ENCODE assay signal across 2 cellular contexts in the genomic region with DNA sequence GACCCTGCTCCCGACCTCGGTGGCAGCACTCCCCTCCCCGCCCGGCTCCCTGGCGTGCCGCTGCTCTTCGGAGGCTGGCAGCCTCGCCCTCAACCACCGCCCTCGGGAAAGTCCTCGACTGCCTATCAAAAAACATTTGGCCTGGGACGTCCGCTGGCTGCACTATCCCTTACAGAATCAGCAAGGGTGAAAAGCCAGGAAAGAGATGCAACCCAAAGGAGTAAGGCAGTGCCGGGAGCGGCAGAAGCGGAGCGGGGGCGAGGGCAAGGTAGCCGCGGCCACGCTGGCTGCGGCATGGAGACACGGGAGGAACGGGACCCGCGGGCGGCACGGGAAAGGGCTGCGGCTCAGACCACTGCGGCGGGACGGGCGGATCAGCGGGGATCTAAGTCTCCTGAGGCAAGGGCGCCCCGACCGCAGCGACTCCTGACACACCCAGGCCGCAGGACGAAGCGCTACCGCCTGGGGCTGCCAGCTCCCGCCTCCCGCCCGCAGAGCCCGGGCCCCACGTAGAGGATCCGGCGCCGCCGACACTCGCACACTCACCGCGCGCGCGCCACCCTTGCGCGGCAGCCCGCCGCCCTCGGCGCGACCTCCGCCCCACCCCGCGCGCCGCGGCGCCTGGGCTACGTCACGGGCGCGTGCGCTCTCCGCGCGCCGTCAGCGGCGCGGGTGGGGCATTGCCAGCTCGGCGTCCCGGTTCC.
TF ChIP-seq lines count a peak whose summit lies in the region.

A gene with protein sequence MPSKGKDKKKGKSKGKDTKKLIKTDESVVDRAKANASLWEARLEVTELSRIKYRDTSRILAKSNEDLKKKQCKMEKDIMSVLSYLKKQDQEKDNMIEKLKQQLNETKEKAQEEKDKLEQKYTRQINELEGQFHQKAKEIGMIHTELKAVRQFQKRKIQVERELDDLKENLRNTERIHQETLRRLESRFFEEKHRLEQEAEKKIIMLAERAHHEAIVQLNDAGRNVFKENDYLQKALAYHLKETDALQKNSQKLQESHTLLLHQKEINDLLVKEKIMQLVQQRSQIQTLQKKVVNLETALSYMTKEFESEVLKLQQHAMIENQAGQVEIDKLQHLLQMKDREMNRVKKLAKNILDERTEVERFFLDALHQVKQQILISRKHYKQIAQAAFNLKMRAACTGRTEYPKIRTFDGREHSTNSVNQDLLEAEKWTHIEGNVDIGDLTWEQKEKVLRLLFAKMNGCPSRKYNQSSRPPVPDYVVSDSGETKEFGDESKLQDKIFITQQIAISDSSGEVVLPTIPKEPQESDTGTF (plus strand): TSS at position 646 of the 704 bp plus-strand sequence. CDS start 130 bp downstream, outside the sequence.
A gene with protein sequence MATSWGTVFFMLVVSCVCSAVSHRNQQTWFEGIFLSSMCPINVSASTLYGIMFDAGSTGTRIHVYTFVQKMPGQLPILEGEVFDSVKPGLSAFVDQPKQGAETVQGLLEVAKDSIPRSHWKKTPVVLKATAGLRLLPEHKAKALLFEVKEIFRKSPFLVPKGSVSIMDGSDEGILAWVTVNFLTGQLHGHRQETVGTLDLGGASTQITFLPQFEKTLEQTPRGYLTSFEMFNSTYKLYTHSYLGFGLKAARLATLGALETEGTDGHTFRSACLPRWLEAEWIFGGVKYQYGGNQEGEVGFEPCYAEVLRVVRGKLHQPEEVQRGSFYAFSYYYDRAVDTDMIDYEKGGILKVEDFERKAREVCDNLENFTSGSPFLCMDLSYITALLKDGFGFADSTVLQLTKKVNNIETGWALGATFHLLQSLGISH (minus strand): TSS at position 585 of the 704 bp plus-strand sequence. CDS start 31,186 bp downstream, outside the sequence.

TF ChIP-seq in A549, 52 proteins besides CTCF, POLR2A, EP300 and RAD21 (continued from another document and continues in another):
- TF ChIP-seq, protein P1, sequence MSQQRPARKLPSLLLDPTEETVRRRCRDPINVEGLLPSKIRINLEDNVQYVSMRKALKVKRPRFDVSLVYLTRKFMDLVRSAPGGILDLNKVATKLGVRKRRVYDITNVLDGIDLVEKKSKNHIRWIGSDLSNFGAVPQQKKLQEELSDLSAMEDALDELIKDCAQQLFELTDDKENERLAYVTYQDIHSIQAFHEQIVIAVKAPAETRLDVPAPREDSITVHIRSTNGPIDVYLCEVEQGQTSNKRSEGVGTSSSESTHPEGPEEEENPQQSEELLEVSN (IDR thresholded peaks at IDR 0.05; ENCODE audit: borderline replicate concordance, low read depth) = no peak
- TF ChIP-seq BHLHE40 (IDR thresholded peaks at IDR 0.05; ENCODE audit: low read depth, low read length) (no peak), MYC (IDR thresholded peaks at IDR 0.05; ENCODE audit: borderline replicate concordance, low read length) (no peak; the same call in 1 of the 2 replicates), RCOR1 (IDR thresholded peaks at IDR 0.05; ENCODE audit: low read depth, low read length) (no peak), ZC3H11A (IDR thresholded peaks at IDR 0.05) (no peak), FOSB (CRISPR knock-in tag; IDR thresholded peaks at IDR 0.05) (no peak), CEBPB (IDR thresholded peaks at IDR 0.05) (no peak), KDM5A (IDR thresholded peaks at IDR 0.05) (no peak), FOSL2 (IDR thresholded peaks at IDR 0.05) (no peak), FOSL2 (CRISPR knock-in tag; IDR thresholded peaks at IDR 0.05) (peak; percentile 32; the same call in 1 of the 2 replicates), CBX8 (IDR thresholded peaks at IDR 0.05) (no peak), POLR2AphosphoS2 (conservative IDR thresholded peaks at IDR 0.05; ENCODE audit: low read length) (no peak), RNF2 (IDR thresholded peaks at IDR 0.05; ENCODE audit: borderline replicate concordance, low read depth) (no peak), ZFP36 (IDR thresholded peaks at IDR 0.05; ENCODE audit: borderline replicate concordance, partially characterized antibody) (no peak)
- TF ChIP-seq, protein P2, sequence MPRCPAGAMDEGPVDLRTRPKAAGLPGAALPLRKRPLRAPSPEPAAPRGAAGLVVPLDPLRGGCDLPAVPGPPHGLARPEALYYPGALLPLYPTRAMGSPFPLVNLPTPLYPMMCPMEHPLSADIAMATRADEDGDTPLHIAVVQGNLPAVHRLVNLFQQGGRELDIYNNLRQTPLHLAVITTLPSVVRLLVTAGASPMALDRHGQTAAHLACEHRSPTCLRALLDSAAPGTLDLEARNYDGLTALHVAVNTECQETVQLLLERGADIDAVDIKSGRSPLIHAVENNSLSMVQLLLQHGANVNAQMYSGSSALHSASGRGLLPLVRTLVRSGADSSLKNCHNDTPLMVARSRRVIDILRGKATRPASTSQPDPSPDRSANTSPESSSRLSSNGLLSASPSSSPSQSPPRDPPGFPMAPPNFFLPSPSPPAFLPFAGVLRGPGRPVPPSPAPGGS (IDR thresholded peaks at IDR 0.05) = peak; percentile 79; the same call in 1 of the 3 replicates
- TF ChIP-seq, protein P3, sequence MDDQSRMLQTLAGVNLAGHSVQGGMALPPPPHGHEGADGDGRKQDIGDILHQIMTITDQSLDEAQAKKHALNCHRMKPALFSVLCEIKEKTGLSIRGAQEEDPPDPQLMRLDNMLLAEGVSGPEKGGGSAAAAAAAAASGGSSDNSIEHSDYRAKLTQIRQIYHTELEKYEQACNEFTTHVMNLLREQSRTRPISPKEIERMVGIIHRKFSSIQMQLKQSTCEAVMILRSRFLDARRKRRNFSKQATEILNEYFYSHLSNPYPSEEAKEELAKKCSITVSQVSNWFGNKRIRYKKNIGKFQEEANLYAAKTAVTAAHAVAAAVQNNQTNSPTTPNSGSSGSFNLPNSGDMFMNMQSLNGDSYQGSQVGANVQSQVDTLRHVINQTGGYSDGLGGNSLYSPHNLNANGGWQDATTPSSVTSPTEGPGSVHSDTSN (IDR thresholded peaks at IDR 0.05) = no peak
- TF ChIP-seq, protein P4, sequence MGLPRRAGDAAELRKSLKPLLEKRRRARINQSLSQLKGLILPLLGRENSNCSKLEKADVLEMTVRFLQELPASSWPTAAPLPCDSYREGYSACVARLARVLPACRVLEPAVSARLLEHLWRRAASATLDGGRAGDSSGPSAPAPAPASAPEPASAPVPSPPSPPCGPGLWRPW (IDR thresholded peaks at IDR 0.05) = no peak
- TF ChIP-seq, protein P5, sequence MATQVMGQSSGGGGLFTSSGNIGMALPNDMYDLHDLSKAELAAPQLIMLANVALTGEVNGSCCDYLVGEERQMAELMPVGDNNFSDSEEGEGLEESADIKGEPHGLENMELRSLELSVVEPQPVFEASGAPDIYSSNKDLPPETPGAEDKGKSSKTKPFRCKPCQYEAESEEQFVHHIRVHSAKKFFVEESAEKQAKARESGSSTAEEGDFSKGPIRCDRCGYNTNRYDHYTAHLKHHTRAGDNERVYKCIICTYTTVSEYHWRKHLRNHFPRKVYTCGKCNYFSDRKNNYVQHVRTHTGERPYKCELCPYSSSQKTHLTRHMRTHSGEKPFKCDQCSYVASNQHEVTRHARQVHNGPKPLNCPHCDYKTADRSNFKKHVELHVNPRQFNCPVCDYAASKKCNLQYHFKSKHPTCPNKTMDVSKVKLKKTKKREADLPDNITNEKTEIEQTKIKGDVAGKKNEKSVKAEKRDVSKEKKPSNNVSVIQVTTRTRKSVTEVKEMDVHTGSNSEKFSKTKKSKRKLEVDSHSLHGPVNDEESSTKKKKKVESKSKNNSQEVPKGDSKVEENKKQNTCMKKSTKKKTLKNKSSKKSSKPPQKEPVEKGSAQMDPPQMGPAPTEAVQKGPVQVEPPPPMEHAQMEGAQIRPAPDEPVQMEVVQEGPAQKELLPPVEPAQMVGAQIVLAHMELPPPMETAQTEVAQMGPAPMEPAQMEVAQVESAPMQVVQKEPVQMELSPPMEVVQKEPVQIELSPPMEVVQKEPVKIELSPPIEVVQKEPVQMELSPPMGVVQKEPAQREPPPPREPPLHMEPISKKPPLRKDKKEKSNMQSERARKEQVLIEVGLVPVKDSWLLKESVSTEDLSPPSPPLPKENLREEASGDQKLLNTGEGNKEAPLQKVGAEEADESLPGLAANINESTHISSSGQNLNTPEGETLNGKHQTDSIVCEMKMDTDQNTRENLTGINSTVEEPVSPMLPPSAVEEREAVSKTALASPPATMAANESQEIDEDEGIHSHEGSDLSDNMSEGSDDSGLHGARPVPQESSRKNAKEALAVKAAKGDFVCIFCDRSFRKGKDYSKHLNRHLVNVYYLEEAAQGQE (IDR thresholded peaks at IDR 0.05) = no peak; the same call in 1 of the 2 replicates
- TF ChIP-seq, protein P6, sequence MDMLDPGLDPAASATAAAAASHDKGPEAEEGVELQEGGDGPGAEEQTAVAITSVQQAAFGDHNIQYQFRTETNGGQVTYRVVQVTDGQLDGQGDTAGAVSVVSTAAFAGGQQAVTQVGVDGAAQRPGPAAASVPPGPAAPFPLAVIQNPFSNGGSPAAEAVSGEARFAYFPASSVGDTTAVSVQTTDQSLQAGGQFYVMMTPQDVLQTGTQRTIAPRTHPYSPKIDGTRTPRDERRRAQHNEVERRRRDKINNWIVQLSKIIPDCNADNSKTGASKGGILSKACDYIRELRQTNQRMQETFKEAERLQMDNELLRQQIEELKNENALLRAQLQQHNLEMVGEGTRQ (IDR thresholded peaks at IDR 0.05) = no peak

TF ChIP-seq in WTC11, 78 proteins besides CTCF, POLR2A, EP300 and RAD21 (continued from another document and continues in another):
- TF ChIP-seq, protein P7, sequence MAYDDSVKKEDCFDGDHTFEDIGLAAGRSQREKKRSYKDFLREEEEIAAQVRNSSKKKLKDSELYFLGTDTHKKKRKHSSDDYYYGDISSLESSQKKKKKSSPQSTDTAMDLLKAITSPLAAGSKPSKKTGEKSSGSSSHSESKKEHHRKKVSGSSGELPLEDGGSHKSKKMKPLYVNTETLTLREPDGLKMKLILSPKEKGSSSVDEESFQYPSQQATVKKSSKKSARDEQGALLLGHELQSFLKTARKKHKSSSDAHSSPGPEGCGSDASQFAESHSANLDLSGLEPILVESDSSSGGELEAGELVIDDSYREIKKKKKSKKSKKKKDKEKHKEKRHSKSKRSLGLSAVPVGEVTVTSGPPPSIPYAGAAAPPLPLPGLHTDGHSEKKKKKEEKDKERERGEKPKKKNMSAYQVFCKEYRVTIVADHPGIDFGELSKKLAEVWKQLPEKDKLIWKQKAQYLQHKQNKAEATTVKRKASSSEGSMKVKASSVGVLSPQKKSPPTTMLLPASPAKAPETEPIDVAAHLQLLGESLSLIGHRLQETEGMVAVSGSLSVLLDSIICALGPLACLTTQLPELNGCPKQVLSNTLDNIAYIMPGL (CRISPR knock-in tag; IDR thresholded peaks at IDR 0.05) = peak; percentile 81
- peak; percentile 75; the same call in 1 of the 2 replicates for TF ChIP-seq MYBL2 (CRISPR knock-in tag; IDR thresholded peaks at IDR 0.05)
- 0 out of 2 replicates have a peak, but pooled peaks have one; percentile 11 for TF ChIP-seq ZNF317 (CRISPR knock-in tag; IDR thresholded peaks at IDR 0.05; ENCODE audit: borderline replicate concordance, low read depth)
- TF ChIP-seq, protein P8, sequence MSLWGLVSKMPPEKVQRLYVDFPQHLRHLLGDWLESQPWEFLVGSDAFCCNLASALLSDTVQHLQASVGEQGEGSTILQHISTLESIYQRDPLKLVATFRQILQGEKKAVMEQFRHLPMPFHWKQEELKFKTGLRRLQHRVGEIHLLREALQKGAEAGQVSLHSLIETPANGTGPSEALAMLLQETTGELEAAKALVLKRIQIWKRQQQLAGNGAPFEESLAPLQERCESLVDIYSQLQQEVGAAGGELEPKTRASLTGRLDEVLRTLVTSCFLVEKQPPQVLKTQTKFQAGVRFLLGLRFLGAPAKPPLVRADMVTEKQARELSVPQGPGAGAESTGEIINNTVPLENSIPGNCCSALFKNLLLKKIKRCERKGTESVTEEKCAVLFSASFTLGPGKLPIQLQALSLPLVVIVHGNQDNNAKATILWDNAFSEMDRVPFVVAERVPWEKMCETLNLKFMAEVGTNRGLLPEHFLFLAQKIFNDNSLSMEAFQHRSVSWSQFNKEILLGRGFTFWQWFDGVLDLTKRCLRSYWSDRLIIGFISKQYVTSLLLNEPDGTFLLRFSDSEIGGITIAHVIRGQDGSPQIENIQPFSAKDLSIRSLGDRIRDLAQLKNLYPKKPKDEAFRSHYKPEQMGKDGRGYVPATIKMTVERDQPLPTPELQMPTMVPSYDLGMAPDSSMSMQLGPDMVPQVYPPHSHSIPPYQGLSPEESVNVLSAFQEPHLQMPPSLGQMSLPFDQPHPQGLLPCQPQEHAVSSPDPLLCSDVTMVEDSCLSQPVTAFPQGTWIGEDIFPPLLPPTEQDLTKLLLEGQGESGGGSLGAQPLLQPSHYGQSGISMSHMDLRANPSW (CRISPR knock-in tag; conservative IDR thresholded peaks at IDR 0.05; ENCODE audit: low read depth) = 0 out of 2 replicates have a peak, but pooled peaks have one; percentile 73
- TF ChIP-seq, protein P9, sequence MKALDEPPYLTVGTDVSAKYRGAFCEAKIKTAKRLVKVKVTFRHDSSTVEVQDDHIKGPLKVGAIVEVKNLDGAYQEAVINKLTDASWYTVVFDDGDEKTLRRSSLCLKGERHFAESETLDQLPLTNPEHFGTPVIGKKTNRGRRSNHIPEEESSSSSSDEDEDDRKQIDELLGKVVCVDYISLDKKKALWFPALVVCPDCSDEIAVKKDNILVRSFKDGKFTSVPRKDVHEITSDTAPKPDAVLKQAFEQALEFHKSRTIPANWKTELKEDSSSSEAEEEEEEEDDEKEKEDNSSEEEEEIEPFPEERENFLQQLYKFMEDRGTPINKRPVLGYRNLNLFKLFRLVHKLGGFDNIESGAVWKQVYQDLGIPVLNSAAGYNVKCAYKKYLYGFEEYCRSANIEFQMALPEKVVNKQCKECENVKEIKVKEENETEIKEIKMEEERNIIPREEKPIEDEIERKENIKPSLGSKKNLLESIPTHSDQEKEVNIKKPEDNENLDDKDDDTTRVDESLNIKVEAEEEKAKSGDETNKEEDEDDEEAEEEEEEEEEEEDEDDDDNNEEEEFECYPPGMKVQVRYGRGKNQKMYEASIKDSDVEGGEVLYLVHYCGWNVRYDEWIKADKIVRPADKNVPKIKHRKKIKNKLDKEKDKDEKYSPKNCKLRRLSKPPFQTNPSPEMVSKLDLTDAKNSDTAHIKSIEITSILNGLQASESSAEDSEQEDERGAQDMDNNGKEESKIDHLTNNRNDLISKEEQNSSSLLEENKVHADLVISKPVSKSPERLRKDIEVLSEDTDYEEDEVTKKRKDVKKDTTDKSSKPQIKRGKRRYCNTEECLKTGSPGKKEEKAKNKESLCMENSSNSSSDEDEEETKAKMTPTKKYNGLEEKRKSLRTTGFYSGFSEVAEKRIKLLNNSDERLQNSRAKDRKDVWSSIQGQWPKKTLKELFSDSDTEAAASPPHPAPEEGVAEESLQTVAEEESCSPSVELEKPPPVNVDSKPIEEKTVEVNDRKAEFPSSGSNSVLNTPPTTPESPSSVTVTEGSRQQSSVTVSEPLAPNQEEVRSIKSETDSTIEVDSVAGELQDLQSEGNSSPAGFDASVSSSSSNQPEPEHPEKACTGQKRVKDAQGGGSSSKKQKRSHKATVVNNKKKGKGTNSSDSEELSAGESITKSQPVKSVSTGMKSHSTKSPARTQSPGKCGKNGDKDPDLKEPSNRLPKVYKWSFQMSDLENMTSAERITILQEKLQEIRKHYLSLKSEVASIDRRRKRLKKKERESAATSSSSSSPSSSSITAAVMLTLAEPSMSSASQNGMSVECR (CRISPR knock-in tag; IDR thresholded peaks at IDR 0.05; ENCODE audit: borderline replicate concordance) = peak; percentile 62; the same call in 1 of the 2 replicates
- TF ChIP-seq ZNF423 (CRISPR knock-in tag; IDR thresholded peaks at IDR 0.05) = peak; percentile 23; the same call in 1 of the 2 replicates
- TF ChIP-seq, protein P6 (CRISPR knock-in tag; IDR thresholded peaks at IDR 0.05) = peak; percentile 62
- no peak for TF ChIP-seq GTF2I (CRISPR knock-in tag; conservative IDR thresholded peaks at IDR 0.05)
- peak; percentile 91 for TF ChIP-seq CREM (CRISPR knock-in tag; IDR thresholded peaks at IDR 0.05)
- TF ChIP-seq NFE2L1 (CRISPR knock-in tag; IDR thresholded peaks at IDR 0.05) = no peak
- no peak for TF ChIP-seq TEAD1 (CRISPR knock-in tag; IDR thresholded peaks at IDR 0.05)
